ENCODE assay signal across 23 cellular contexts in the genomic region with DNA sequence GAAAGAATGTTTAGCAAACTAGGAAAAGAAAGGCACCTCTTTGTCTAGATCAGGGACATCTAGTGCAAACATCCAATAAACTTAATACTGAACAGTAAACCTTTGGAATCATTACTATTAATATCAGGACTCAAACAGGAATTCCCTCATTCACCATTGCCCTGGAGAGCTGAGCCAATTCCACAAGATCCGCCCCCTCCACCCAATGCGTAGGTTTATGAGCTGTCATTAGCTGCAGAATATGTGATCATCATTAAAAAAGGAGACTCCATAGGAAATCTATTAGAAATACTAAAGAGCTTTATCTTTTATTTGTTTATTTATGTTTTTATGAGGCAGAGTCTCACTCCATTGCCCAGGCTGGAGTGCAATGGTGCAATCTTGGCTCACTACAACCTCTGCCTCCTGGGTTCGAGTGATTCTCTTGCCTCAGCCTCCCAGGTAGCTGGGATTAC. TPM values are rescaled to one million over a fixed set of nuclear protein-coding genes. Genes with fewer than 3 reads are reported as not detected.
"Had no signal": no experiment of that assay in that cellular context is flagged by ENCODE, and none has a peak within 500 bp of the region (broad histone marks: within the 10 kb centered on the region; RNA-seq: fewer than 3 reads in every experiment).

No MANE protein-coding gene starts in this region.

- DNase-seq: activated CD4-positive, alpha-beta T cell treated with anti-CD3 and anti-CD28 coated beads for 1 hour; activated CD8-positive, alpha-beta memory T cell treated with anti-CD3 and anti-CD28 coated beads for 24 hours; activated CD8-positive, alpha-beta memory T cell treated with anti-CD3 and anti-CD28 coated beads, Interleukin-2, amount 50 U/mL, for 48 hours; activated gamma-delta T cell; activated T-cell treated with anti-CD3 and anti-CD28 coated beads, Interleukin-2, amount 50 U/mL, for 72 hours; cortex of kidney; mesenchymal stem cell; naive thymus-derived CD4-positive, alpha-beta T cell; right cardiac atrium; T-helper 2 cell; testis; WERI-Rb-1 had no signal

- H3K27ac ChIP-seq: ascending aorta, gastroesophageal sphincter, neural progenitor cell, testis, WERI-Rb-1 had no signal

- H3K9me3 Mint-ChIP-seq: activated naive CD4-positive, alpha-beta T cell treated with anti-CD3 and anti-CD28 coated beads, Interleukin-2, amount 50 U/mL, for 24 hours; activated T-cell treated with anti-CD3 and anti-CD28 coated beads, Interleukin-2, amount 50 U/mL, for 72 hours; stimulated activated naive CD8-positive, alpha-beta T cell treated with anti-CD3 and anti-CD28 coated beads, Interleukin-15, Interleukin-2, amounts not matched to agents 100 ng/mL and 50 ng/mL, for 24 hours had no signal

- ATAC-seq: activated T-cell treated with anti-CD3 and anti-CD28 coated beads, Interleukin-2, amount 50 U/mL, for 72 hours; gastroesophageal sphincter; naive thymus-derived CD4-positive, alpha-beta T cell; right cardiac atrium had no signal

- H3K27ac Mint-ChIP-seq: activated naive CD4-positive, alpha-beta T cell treated with anti-CD3 and anti-CD28 coated beads, Interleukin-2, amount 50 U/mL, for 24 hours; activated T-cell treated with anti-CD3 and anti-CD28 coated beads, Interleukin-2, amount 50 U/mL, for 72 hours; naive thymus-derived CD4-positive, alpha-beta T cell; neural progenitor cell; stimulated activated naive CD8-positive, alpha-beta T cell treated with anti-CD3 and anti-CD28 coated beads, Interleukin-15, Interleukin-2, amounts not matched to agents 100 ng/mL and 50 ng/mL, for 24 hours had no signal

- H3K27me3 Mint-ChIP-seq: activated naive CD4-positive, alpha-beta T cell treated with anti-CD3 and anti-CD28 coated beads, Interleukin-2, amount 50 U/mL, for 24 hours had no signal

- H3K4me3 ChIP-seq: ascending aorta, gastroesophageal sphincter, mucosa of descending colon, neural progenitor cell, testis, upper lobe of left lung had no signal

- H3K36me3 Mint-ChIP-seq: activated naive CD4-positive, alpha-beta T cell treated with anti-CD3 and anti-CD28 coated beads, Interleukin-2, amount 50 U/mL, for 24 hours; naive thymus-derived CD4-positive, alpha-beta T cell; neural progenitor cell had no signal

- H3K4me3 Mint-ChIP-seq: activated naive CD4-positive, alpha-beta T cell treated with anti-CD3 and anti-CD28 coated beads, Interleukin-2, amount 50 U/mL, for 24 hours; activated T-cell treated with anti-CD3 and anti-CD28 coated beads, Interleukin-2, amount 50 U/mL, for 72 hours; naive thymus-derived CD4-positive, alpha-beta T cell; neural progenitor cell; stimulated activated naive CD8-positive, alpha-beta T cell treated with anti-CD3 and anti-CD28 coated beads, Interleukin-15, Interleukin-2, amounts not matched to agents 100 ng/mL and 50 ng/mL, for 24 hours had no signal

- H3K36me3 ChIP-seq: ascending aorta, gastroesophageal sphincter, neural progenitor cell, upper lobe of left lung, WERI-Rb-1 had no signal

- H3K9me3 ChIP-seq: ascending aorta, gastroesophageal sphincter, mucosa of descending colon, testis, upper lobe of left lung had no signal

- H3K4me1 ChIP-seq: ascending aorta, testis had no signal

RNA-seq across cellular contexts. Expression of a gene that starts 5.5 kb away (rescaled TPM):
- total RNA-seq: ascending aorta; gastroesophageal sphincter; lower leg skin; naive thymus-derived CD4-positive, alpha-beta T cell; osteoblast; skeletal muscle tissue had no signal

RNA-seq across cellular contexts. Expression of a gene that starts 51.0 kb away (rescaled TPM):
- total RNA-seq: activated T-cell treated with anti-CD3 and anti-CD28 coated beads, Interleukin-2, amount 50 U/mL, for 72 hours; ascending aorta; gastroesophageal sphincter; lower leg skin; mucosa of descending colon; naive thymus-derived CD4-positive, alpha-beta T cell; osteoblast; progenitor cell of endocrine pancreas; right cardiac atrium; skeletal muscle tissue; upper lobe of left lung had no signal
